In genomic region chr10:16020836-16021235, GRCh38 we compare ENCODE assay signal across 31 cellular contexts.
DNase-seq lines count a peak whose midpoint lies in the region; TF ChIP-seq lines count a peak whose summit lies in the region.
"Had no signal": no experiment of that assay in that cellular context is flagged by ENCODE, and none has a peak within 500 bp of the region (broad histone marks: within the 10 kb centered on the region; RNA-seq: fewer than 3 reads in every experiment).

No MANE protein-coding gene starts in this region.

- CTCF ChIA-PET in HEK293 (lab: Yijun Ruan, JAX) = no interaction called here

- no peak for DNase-seq in endothelial cell (ENCODE audit: low spot score)
- DNase-seq in NCI-H2029 (lab: John Stamatoyannopoulos, UW) = no peak
- no peak for DNase-seq in substantia nigra (lab: John Stamatoyannopoulos, UW)
- DNase-seq: 8988T; ACHN; AML-193; BE2C; C1 segment of cervical spinal cord; Caco-2; Calu3; CD4-positive, alpha-beta memory T cell; CD4-positive, alpha-beta T cell; CD4-positive, CD25-positive, alpha-beta regulatory T cell; CD8-positive, alpha-beta memory T cell; CD8-positive, alpha-beta T cell; COR-L47; DMS 273 treated with DMSO at 0.1 percent for 48 hours; DMS153; DMS53; DMS79; DMS79 treated with DMSO at 0.1 percent for 48 hours; DND-41; EL had no signal

- H3K4me1 Mint-ChIP-seq in endothelial cell (ENCODE audit: unreplicated experiment) = no peaks in the 10 kb centered on the region
- H3K4me1 Mint-ChIP-seq: B cell; CD14-positive monocyte; CD4-positive, alpha-beta memory T cell; CD4-positive, CD25-positive, alpha-beta regulatory T cell; CD8-positive, alpha-beta memory T cell had no signal

- H3K36me3 ChIP-seq in HEK293 (ENCODE audit: control insufficient read depth in 2 of 2, insufficient read depth in 1 of 2, low read length in 2 of 2) = no peaks in the 10 kb centered on the region
- H3K36me3 ChIP-seq: BE2C; BLaER1; BLaER1 treated with 17β-estradiol and CSF1 and Interleukin-3, amounts not matched to agents 10 nM and 100 nM had no signal

- H3K4me3 Mint-ChIP-seq in endothelial cell (ENCODE audit: unreplicated experiment) = peak overlapping the region; percentile 13
- H3K4me3 Mint-ChIP-seq: B cell; CD14-positive monocyte; CD4-positive, alpha-beta memory T cell; CD4-positive, alpha-beta T cell; CD4-positive, CD25-positive, alpha-beta regulatory T cell; CD8-positive, alpha-beta memory T cell; CD8-positive, alpha-beta T cell had no signal

- no peak overlapping the region for H3K27ac Mint-ChIP-seq in endothelial cell (ENCODE audit: unreplicated experiment)
- H3K27ac Mint-ChIP-seq: B cell; CD14-positive monocyte; CD4-positive, alpha-beta T cell; CD4-positive, CD25-positive, alpha-beta regulatory T cell; CD8-positive, alpha-beta memory T cell; CD8-positive, alpha-beta T cell had no signal

- no peaks in the 10 kb centered on the region for H3K4me1 ChIP-seq in HEK293 (ENCODE audit: control insufficient read depth, insufficient read depth, low read length)
- H3K4me1 ChIP-seq: A549; BE2C; BLaER1; BLaER1 treated with 17β-estradiol and CSF1 and Interleukin-3, amounts not matched to agents 10 nM and 100 nM; Caco-2 had no signal

- peaks cover 5% of the 10 kb centered on the region for H3K36me3 Mint-ChIP-seq in endothelial cell (ENCODE audit: low read depth, unreplicated experiment)
- H3K36me3 Mint-ChIP-seq: CD14-positive monocyte; CD4-positive, alpha-beta memory T cell; CD4-positive, CD25-positive, alpha-beta regulatory T cell; CD8-positive, alpha-beta memory T cell; CD8-positive, alpha-beta T cell had no signal

- no peaks in the 10 kb centered on the region; the same call in 1 of the 2 replicates for H3K9me3 ChIP-seq in HEK293 (ENCODE audit: control insufficient read depth, insufficient read depth, low read depth, low read length)
- H3K9me3 ChIP-seq: BE2C had no signal

- H3K4me3 ChIP-seq in HEK293 (ENCODE audit: low read depth, low read length) = no peak overlapping the region
- H3K4me3 ChIP-seq: A549; BLaER1; BLaER1 treated with 17β-estradiol and CSF1 and Interleukin-3, amounts not matched to agents 10 nM and 100 nM had no signal

- H3K27me3 Mint-ChIP-seq in endothelial cell (ENCODE audit: unreplicated experiment) = no peaks in the 10 kb centered on the region
- H3K27me3 Mint-ChIP-seq: B cell; CD4-positive, alpha-beta memory T cell; CD4-positive, alpha-beta T cell; CD4-positive, CD25-positive, alpha-beta regulatory T cell; CD8-positive, alpha-beta memory T cell had no signal

- no peak for TF ChIP-seq CTCF in HEK293 (tag by site-specific recombination; IDR thresholded peaks at IDR 0.05)
- no peak for TF ChIP-seq CTCF in endothelial cell (IDR thresholded peaks at IDR 0.05; ENCODE audit: unreplicated experiment)

- POLR2A ChIA-PET in HEK293 (lab: Yijun Ruan, JAX) = no interaction called here

- peaks cover 5% of the 10 kb centered on the region for H3K9me3 Mint-ChIP-seq in endothelial cell (ENCODE audit: unreplicated experiment)

- H3K27ac ChIP-seq in HEK293 (ENCODE audit: extremely low read depth, low read depth, low read length) (no peak overlapping the region), substantia nigra (ENCODE audit: low read depth, low read length, poor library complexity, severe bottlenecking) (no peak overlapping the region)
- H3K27ac ChIP-seq: 22Rv1; A549; BLaER1; BLaER1 treated with 17β-estradiol and CSF1 and Interleukin-3, amounts not matched to agents 10 nM and 100 nM; C4-2B had no signal

TF ChIP-seq in HEK293, 187 proteins besides CTCF, POLR2A, EP300 and RAD21:
- TF ChIP-seq ZNF76 (tag by site-specific recombination; IDR thresholded peaks at IDR 0.05; ENCODE audit: borderline replicate concordance, low read depth) (no peak), ZNF133 (tag by site-specific recombination; IDR thresholded peaks at IDR 0.05) (peak; percentile 91), ZNF280D (tag by site-specific recombination; IDR thresholded peaks at IDR 0.05) (no peak)
